ENCODE assay signal across 1 cellular context in genomic region chr5:139657363-139658321, GRCh38.
TF ChIP-seq lines count a peak whose summit lies in the region.

No MANE protein-coding gene starts in this region.

TF ChIP-seq in IMR-90, 13 proteins besides CTCF, POLR2A, EP300 and RAD21:
- no peak for TF ChIP-seq CHD1 (IDR thresholded peaks at IDR 0.05; ENCODE audit: low read depth, low read length)
